In the genomic region with DNA sequence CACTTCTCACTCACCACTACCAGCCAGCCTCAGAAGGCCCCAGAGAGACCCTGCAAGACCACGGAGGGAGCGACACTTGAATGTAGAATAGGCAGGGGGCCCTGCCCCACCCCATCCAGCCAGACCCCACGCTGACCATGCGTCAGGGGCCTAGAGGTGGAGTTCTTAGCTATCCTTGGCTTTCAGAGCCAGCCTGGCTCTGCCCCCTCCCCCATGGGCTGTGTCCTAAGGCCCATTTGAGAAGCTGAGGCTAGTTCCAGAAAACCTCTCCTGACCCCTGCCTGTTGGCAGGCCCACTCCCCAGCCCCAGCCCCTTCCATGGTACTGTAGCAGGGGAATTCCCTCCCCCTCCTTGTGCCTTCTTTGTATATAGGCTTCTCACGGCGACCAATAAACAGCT, we compare ENCODE assay signal across 23 cellular contexts.
"Had no signal": no experiment of that assay in that cellular context is flagged by ENCODE, and none has a peak within 500 bp of the region (broad histone marks: within the 10 kb centered on the region; RNA-seq: fewer than 3 reads in every experiment).

No MANE protein-coding gene starts in this region.

- DNase-seq: activated CD4-positive, alpha-beta T cell treated with anti-CD3 and anti-CD28 coated beads for 48 hours; activated CD4-positive, alpha-beta T cell treated with anti-CD3 and anti-CD28 coated beads, Interleukin-2, amount 50 U/mL, for 48 hours; activated CD8-positive, alpha-beta memory T cell treated with anti-CD3 and anti-CD28 coated beads for 24 hours; activated effector memory CD4-positive, alpha-beta T cell treated with Interleukin-2 at 50 U/mL for 16 hours; activated naive CD4-positive, alpha-beta T cell treated with anti-CD3 and anti-CD28 coated beads for 36 hours; activated naive CD8-positive, alpha-beta T cell treated with anti-CD3 and anti-CD28 coated beads for 36 hours; adrenal gland; caudate nucleus; endodermal cell; left lung; ovary; stimulated activated CD4-positive, alpha-beta T cell treated with anti-CD3 and anti-CD28 coated beads, Interleukin-4, amount 100 ng/mL, for 24 hours; stimulated activated naive CD8-positive, alpha-beta T cell treated with anti-CD3 and anti-CD28 coated beads, Interleukin-15, amount 100 ng/mL, for 72 hours; substantia nigra; thyroid gland; WERI-Rb-1 had no signal

- H3K27ac ChIP-seq: adrenal gland, left lung, neutrophil, ovary, skin epidermis, thyroid gland, upper lobe of left lung, WERI-Rb-1 had no signal

- H3K36me3 ChIP-seq: neutrophil, ovary had no signal

- H3K4me3 ChIP-seq: adrenal gland, left lung, lung, ovary, skin epidermis, thyroid gland, upper lobe of left lung had no signal

- H3K27me3 ChIP-seq: adrenal gland, left lung, ovary, thyroid gland, upper lobe of left lung had no signal

- H3K9me3 ChIP-seq: adrenal gland, left lung, neutrophil, ovary, thyroid gland, upper lobe of left lung had no signal

- H3K4me1 ChIP-seq: adrenal gland had no signal

- ATAC-seq: activated CD4-positive, CD25-positive, alpha-beta regulatory T cell treated with anti-CD3 and anti-CD28 coated beads, Interleukin-2, amount 50 U/mL, for 24 hours; left lung; sciatic nerve; stimulated activated effector memory CD8-positive, alpha-beta T cell treated with anti-CD3 and anti-CD28 coated beads, Interleukin-12 subunit alpha, Interleukin-12 subunit beta, amount 100 ng/mL, for 72 hours; stimulated activated naive CD8-positive, alpha-beta T cell treated with anti-CD3 and anti-CD28 coated beads, Interleukin-15, amount 100 ng/mL, for 72 hours had no signal
